ENCODE assay signal across 1 cellular context in the genomic region with DNA sequence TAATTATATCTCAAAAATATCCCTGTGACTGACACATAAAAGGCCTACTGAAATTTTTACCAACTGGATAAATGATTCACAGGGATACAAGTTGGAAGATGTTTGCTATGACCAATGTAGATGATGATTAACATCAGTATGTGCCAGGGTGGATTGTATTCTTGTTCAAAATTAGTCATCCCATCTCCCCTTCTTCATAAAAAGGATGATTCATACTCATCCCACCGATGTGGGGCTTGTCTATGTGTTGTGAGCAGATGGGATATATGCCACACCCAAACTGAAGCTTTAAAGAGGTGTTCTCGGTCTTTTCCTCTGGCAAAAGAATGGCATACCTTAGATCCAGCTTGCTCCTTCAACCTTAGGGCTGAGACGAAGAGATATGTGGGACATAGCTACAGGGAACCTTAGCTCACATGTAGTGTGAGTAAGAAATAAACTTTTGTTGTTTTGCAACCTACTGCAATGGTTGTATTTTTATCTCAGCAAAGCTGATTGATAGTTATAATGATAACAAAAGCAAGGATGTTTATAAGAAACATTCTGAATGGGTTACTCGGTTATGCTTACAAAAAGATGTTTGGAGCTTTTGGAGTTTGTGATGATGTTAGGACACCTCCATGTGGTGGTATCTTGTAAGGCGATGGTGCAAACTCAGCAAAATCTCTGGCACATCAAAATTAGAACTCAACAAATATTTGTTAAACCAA.
TF ChIP-seq lines count a peak whose summit lies in the region.

No MANE protein-coding gene starts in this region.

TF ChIP-seq in GM12878, 131 proteins besides CTCF, POLR2A, EP300 and RAD21:
- TF ChIP-seq SMC3 (IDR thresholded peaks at IDR 0.05; ENCODE audit: borderline replicate concordance, low read length) (peak; percentile 61; the same call in 1 of the 2 replicates), BHLHE40 (IDR thresholded peaks at IDR 0.05; ENCODE audit: borderline replicate concordance in 1 of 2, low read depth in 2 of 2, low read length in 1 of 2) (no peak), MXI1 (IDR thresholded peaks at IDR 0.05; ENCODE audit: low read depth, low read length) (no peak)
TF ChIP-seq in GM12878: peak in this region for 1.
